ENCODE assay signal across 22 cellular contexts in genomic region chr20:36584018-36584481, GRCh38. TPM values are rescaled to one million over a fixed set of nuclear protein-coding genes. Genes with fewer than 3 reads are reported as not detected.
A peak's percentile ranks its signal among the peaks of the same experiment; 100 is the strongest.
DNase-seq lines count a peak whose midpoint lies in the region; ATAC-seq and TF ChIP-seq lines count a peak whose summit lies in the region.
"Had no signal": no experiment of that assay in that cellular context is flagged by ENCODE, and none has a peak within 500 bp of the region (broad histone marks: within the 10 kb centered on the region; RNA-seq: fewer than 3 reads in every experiment).

No MANE protein-coding gene starts in this region.

- peak overlapping the region; percentile 20; the same call in 1 of the 2 replicates for H3K4me2 ChIP-seq in BLaER1

- no peak overlapping the region for H3K9ac ChIP-seq in BLaER1

- no peaks in the 10 kb centered on the region for H3K27me3 Mint-ChIP-seq in CD8-positive, alpha-beta memory T cell
- no peaks in the 10 kb centered on the region for H3K27me3 Mint-ChIP-seq in activated CD4-positive, alpha-beta memory T cell treated with anti-CD3 and anti-CD28 coated beads, Interleukin-2, amount 10 ng/mL, durations not matched to agents 7 days and 5 days
- H3K27me3 Mint-ChIP-seq: central memory CD8-positive, alpha-beta T cell; T-cell had no signal

- peaks cover 100% of the 10 kb centered on the region for H4K20me1 ChIP-seq in BLaER1

- DNase-seq in CD8-positive, alpha-beta memory T cell, result no peak
- DNase-seq in activated CD4-positive, alpha-beta memory T cell treated with anti-CD3 and anti-CD28 coated beads, Interleukin-2, amount 10 ng/mL, durations not matched to agents 7 days and 5 days, result no peak
- DNase-seq in right lobe of liver (no peak), left ventricle myocardium inferior (no peak), activated gamma-delta T cell treated with Interleukin-2 at 50 U/mL for 16 hours (no peak)
- DNase-seq in stimulated activated naive CD4-positive, alpha-beta T cell treated with Interleukin-2 at 50 U/mL for 16 hours (lab: John Stamatoyannopoulos, UW), result no peak
- DNase-seq: activated CD4-positive, alpha-beta T cell treated with anti-CD3 and anti-CD28 coated beads, Interleukin-2, amount 50 U/mL, for 1 hour; activated naive CD4-positive, alpha-beta T cell treated with anti-CD3 and anti-CD28 coated beads, Interleukin-2, amount 50 U/mL, for 16 hours; DMS53; GF-D8; heart left ventricle; IMR-90; left colon; NCI-H1436; NCI-H510A treated with DMSO at 0.1 percent for 48 hours; sigmoid colon; stimulated activated CD4-positive, alpha-beta T cell treated with anti-CD3 and anti-CD28 coated beads, Interleukin-15, amount 100 ng/mL, for 24 hours; T-cell had no signal

- H3K36me3 ChIP-seq in BLaER1, result peaks cover 100% of the 10 kb centered on the region
- peaks cover 18% of the 10 kb centered on the region for H3K36me3 ChIP-seq in CD8-positive, alpha-beta memory T cell (ENCODE audit: insufficient read depth, low read length)
- peaks cover 0 to 22% (median 8%) of the 10 kb centered on the region in 4 donors for H3K36me3 ChIP-seq in right lobe of liver
- H3K36me3 ChIP-seq in left ventricle myocardium inferior, result peaks cover 37% of the 10 kb centered on the region

- peaks cover 0 to 55% (median 19%) of the 10 kb centered on the region in 3 donors for H3K36me3 Mint-ChIP-seq in CD8-positive, alpha-beta memory T cell
- H3K36me3 Mint-ChIP-seq in activated CD4-positive, alpha-beta memory T cell treated with anti-CD3 and anti-CD28 coated beads, Interleukin-2, amount 10 ng/mL, durations not matched to agents 7 days and 5 days (ENCODE audit: low read depth), result peaks cover 38% of the 10 kb centered on the region

- peak overlapping the region in 5 of 8 donors; percentile 53 to 84 (median 61) for H3K27ac Mint-ChIP-seq in CD8-positive, alpha-beta memory T cell
- peak overlapping the region; percentile 42 for H3K27ac Mint-ChIP-seq in activated CD4-positive, alpha-beta memory T cell treated with anti-CD3 and anti-CD28 coated beads, Interleukin-2, amount 10 ng/mL, durations not matched to agents 7 days and 5 days

- intact Hi-C loops in right lobe of liver (cut with DNase I) (no loop called here), left ventricle myocardium inferior (cut with micrococcal nuclease) (no loop called here)

- no peaks in the 10 kb centered on the region for H3K9me3 Mint-ChIP-seq in CD8-positive, alpha-beta memory T cell
- H3K9me3 Mint-ChIP-seq in activated CD4-positive, alpha-beta memory T cell treated with anti-CD3 and anti-CD28 coated beads, Interleukin-2, amount 10 ng/mL, durations not matched to agents 7 days and 5 days, result no peaks in the 10 kb centered on the region
- H3K9me3 Mint-ChIP-seq: central memory CD8-positive, alpha-beta T cell; T-cell had no signal

- no peak overlapping the region for H3K4me3 ChIP-seq in BLaER1
- H3K4me3 ChIP-seq in CD8-positive, alpha-beta memory T cell (ENCODE audit: low read length), result no peak overlapping the region
- no peak overlapping the region for H3K4me3 ChIP-seq in right lobe of liver
- no peak overlapping the region for H3K4me3 ChIP-seq in left ventricle myocardium inferior
- H3K4me3 ChIP-seq: heart left ventricle, sigmoid colon had no signal

- no peak overlapping the region for H3K4me3 Mint-ChIP-seq in CD8-positive, alpha-beta memory T cell
- H3K4me3 Mint-ChIP-seq in activated CD4-positive, alpha-beta memory T cell treated with anti-CD3 and anti-CD28 coated beads, Interleukin-2, amount 10 ng/mL, durations not matched to agents 7 days and 5 days, result no peak overlapping the region
- H3K4me3 Mint-ChIP-seq: central memory CD8-positive, alpha-beta T cell; T-cell had no signal

- H3K9me3 ChIP-seq in BLaER1 (no peaks in the 10 kb centered on the region), right lobe of liver (no peaks in the 10 kb centered on the region), left ventricle myocardium inferior (replicated peaks) (no peaks in the 10 kb centered on the region)
- no peaks in the 10 kb centered on the region for H3K9me3 ChIP-seq in CD8-positive, alpha-beta memory T cell (ENCODE audit: low read length)
- H3K9me3 ChIP-seq: heart left ventricle, sigmoid colon had no signal

- 24% methylated on average over 2 of the region's 2 CpGs for WGBS in right lobe of liver (ENCODE audit: insufficient coverage, low coverage, low lambda C conversion rate, missing lambda C conversion rate)

- ATAC-seq in right lobe of liver, result peak in 3 of 4 donors; percentile 39 to 87 (median 73)
- ATAC-seq: heart left ventricle, left colon, Panc1, T-cell had no signal

- POLR2A ChIA-PET in CD8-positive, alpha-beta memory T cell (lab: Charles Lee), result no interaction called here
- POLR2A ChIA-PET in activated CD4-positive, alpha-beta memory T cell treated with anti-CD3 and anti-CD28 coated beads, Interleukin-2, amount 10 ng/mL, durations not matched to agents 7 days and 5 days (lab: Charles Lee), result interaction anchor here (6.6 to 8.5 kb wide), 2 partner anchors 10 to 11 kb away, joined by 52 to 55 read pairs; partner anchors contain the start of gene TGIF2

- H3K27ac ChIP-seq in BLaER1 (no peak overlapping the region), right lobe of liver (no peak overlapping the region), left ventricle myocardium inferior (replicated peaks) (no peak overlapping the region)
- H3K27ac ChIP-seq in CD8-positive, alpha-beta memory T cell (ENCODE audit: low read depth, low read length), result no peak overlapping the region
- H3K27ac ChIP-seq: heart left ventricle, sigmoid colon had no signal

- H3K4me1 Mint-ChIP-seq in CD8-positive, alpha-beta memory T cell, result peaks cover 15 to 32% (median 30%) of the 10 kb centered on the region in 3 donors
- H3K4me1 Mint-ChIP-seq in activated CD4-positive, alpha-beta memory T cell treated with anti-CD3 and anti-CD28 coated beads, Interleukin-2, amount 10 ng/mL, durations not matched to agents 7 days and 5 days, result peaks cover 44% of the 10 kb centered on the region

- TF ChIP-seq CTCF in right lobe of liver (IDR thresholded peaks at IDR 0.05) (no peak), left ventricle myocardium inferior (IDR thresholded peaks at IDR 0.05; ENCODE audit: borderline replicate concordance) (no peak)

- H3K27me3 ChIP-seq in BLaER1, result no peaks in the 10 kb centered on the region
- no peaks in the 10 kb centered on the region for H3K27me3 ChIP-seq in CD8-positive, alpha-beta memory T cell (ENCODE audit: insufficient read depth, low read length, poor library complexity, severe bottlenecking)
- no peaks in the 10 kb centered on the region for H3K27me3 ChIP-seq in right lobe of liver
- no peaks in the 10 kb centered on the region for H3K27me3 ChIP-seq in left ventricle myocardium inferior (ENCODE audit: low read depth)
- H3K27me3 ChIP-seq: heart left ventricle, sigmoid colon had no signal

- TF ChIP-seq POLR2A in right lobe of liver (IDR thresholded peaks at IDR 0.05), result no peak

- H3K4me1 ChIP-seq in BLaER1 (peaks cover 52% of the 10 kb centered on the region), right lobe of liver (no peaks in the 10 kb centered on the region), left ventricle myocardium inferior (peaks cover 6% of the 10 kb centered on the region)
- peaks cover 8% of the 10 kb centered on the region for H3K4me1 ChIP-seq in CD8-positive, alpha-beta memory T cell (ENCODE audit: insufficient read depth, low read length)
- H3K4me1 ChIP-seq: heart left ventricle, sigmoid colon had no signal

- CTCF ChIA-PET in CD8-positive, alpha-beta memory T cell (lab: Charles Lee), result interaction anchor here (1.1 to 1.4 kb wide), 2 partner anchors 9 to 11 kb away, joined by 3 to 4 read pairs; no protein-coding TSS in a partner anchor
- CTCF ChIA-PET in activated CD4-positive, alpha-beta memory T cell treated with anti-CD3 and anti-CD28 coated beads, Interleukin-2, amount 10 ng/mL, durations not matched to agents 7 days and 5 days (lab: Charles Lee), result interaction anchor here (0.6 to 2.3 kb wide), 3 partner anchors 11 to 20 kb away, joined by 3 to 8 read pairs (median 4); no protein-coding TSS in a partner anchor

RNA-seq across cellular contexts. Expression of gene TGIF2, which starts 10.7 kb away (rescaled TPM):
- 10 to 100 TPM; 46.1 to 49.8 TPM for total RNA-seq in CD8-positive, alpha-beta memory T cell
- 24.6 TPM for polyA plus RNA-seq in CD8-positive, alpha-beta memory T cell
- total RNA-seq in activated CD4-positive, alpha-beta memory T cell treated with anti-CD3 and anti-CD28 coated beads, Interleukin-2, amount 10 ng/mL, durations not matched to agents 7 days and 5 days, result 10 to 100 TPM; 28.0 to 33.5 TPM
- total RNA-seq in right lobe of liver (1 to 10 TPM; 3.2 to 7.8 (median 5.9) TPM), left ventricle myocardium inferior (5.8 TPM)

RNA-seq across cellular contexts. Expression of gene RAB5IF, which starts 21.5 kb away (rescaled TPM):
- 100 to 1,000 TPM; 159 to 173 TPM for total RNA-seq in CD8-positive, alpha-beta memory T cell
- 180 TPM for polyA plus RNA-seq in CD8-positive, alpha-beta memory T cell
- total RNA-seq in activated CD4-positive, alpha-beta memory T cell treated with anti-CD3 and anti-CD28 coated beads, Interleukin-2, amount 10 ng/mL, durations not matched to agents 7 days and 5 days, result 10 to 100 TPM; 92.8 to 94.1 TPM
- total RNA-seq in right lobe of liver (100 to 1,000 TPM in 5 of 6 experiments, 10 to 100 TPM in 1; 78.1 to 232 (median 125) TPM), left ventricle myocardium inferior (56.5 TPM)

RNA-seq across cellular contexts. Expression of gene MYL9, which starts 42.7 kb away (rescaled TPM):
- not detected for total RNA-seq in CD8-positive, alpha-beta memory T cell
- polyA plus RNA-seq in CD8-positive, alpha-beta memory T cell, result not detected
- 1 to 10 TPM; 1.1 to 1.7 TPM for total RNA-seq in activated CD4-positive, alpha-beta memory T cell treated with anti-CD3 and anti-CD28 coated beads, Interleukin-2, amount 10 ng/mL, durations not matched to agents 7 days and 5 days
- total RNA-seq in right lobe of liver, result 10 to 100 TPM in 4 of 6 experiments, 1 to 10 TPM in 2; 7.7 to 44.2 (median 18.1) TPM
- 1,345 TPM for total RNA-seq in left ventricle myocardium inferior
- polyA plus RNA-seq: neural cell had no signal

Comparison
In these comparisons a context has a peak if more than half of its experiments do, and no peak if none do; other contexts are left out.
1. RNA of gene MYL9, which starts 42.7 kb away (total RNA-seq): 1,345 TPM in left ventricle myocardium inferior (single experiment); 7.7 to 44.2 TPM in right lobe of liver, 1.1 to 1.7 TPM in activated CD4-positive, alpha-beta memory T cell treated with anti-CD3 and anti-CD28 coated beads, Interleukin-2, amount 10 ng/mL, durations not matched to agents 7 days and 5 days and not detected in CD8-positive, alpha-beta memory T cell; every median in the first group is over 10 times any median in the second.